8 cellular contexts compared by ENCODE assay signal in genomic region chr4:152591361-152591760, GRCh38.
DNase-seq lines count a peak whose midpoint lies in the region; TF ChIP-seq lines count a peak whose summit lies in the region.

No MANE protein-coding gene starts in this region.

- H3K79me2 ChIP-seq in parathyroid adenoma: no peaks in the 10 kb centered on the region

- H2AFZ ChIP-seq in parathyroid adenoma: peak overlapping the region; percentile 62

- no peak overlapping the region for H3K4me3 ChIP-seq in foreskin fibroblast (ENCODE audit: low read depth in 1 of 2, low read length in 2 of 2)
- no peak overlapping the region for H3K4me3 ChIP-seq in parathyroid adenoma (ENCODE audit: low read depth, low read length)

- H3K9me3 ChIP-seq in parathyroid adenoma (ENCODE audit: control insufficient read depth, low read length): no peaks in the 10 kb centered on the region

- no peaks in the 10 kb centered on the region for H3K27me3 ChIP-seq in parathyroid adenoma (ENCODE audit: control insufficient read depth, insufficient read depth, low read length)

- H3K9ac ChIP-seq in parathyroid adenoma: no peak overlapping the region

- DNase-seq in activated effector memory CD4-positive, alpha-beta T cell treated with anti-CD3 and anti-CD28 coated beads, Interleukin-2, amount 50 U/mL, for 16 hours: peak; percentile 70
- no peak for DNase-seq in activated effector memory CD4-positive, alpha-beta T cell treated with Interleukin-2 at 50 U/mL for 16 hours
- DNase-seq in activated CD8-positive, alpha-beta memory T cell treated with anti-CD3 and anti-CD28 coated beads, Interleukin-2, amount 50 U/mL, for 48 hours: peak; percentile 57
- DNase-seq in foreskin fibroblast: peak; percentile 14 to 50
- DNase-seq in Kasumi-1 (lab: John Stamatoyannopoulos, UW): no peak
- DNase-seq in amniotic stem cell (lab: John Stamatoyannopoulos, UW): no peak
- DNase-seq in HuH-7.5 (ENCODE audit: low spot score): no peak

- no peaks in the 10 kb centered on the region for H3K36me3 ChIP-seq in parathyroid adenoma (ENCODE audit: control insufficient read depth, insufficient read depth, low read length)

- no peaks in the 10 kb centered on the region for H3K4me1 ChIP-seq in parathyroid adenoma

- H3K27ac ChIP-seq in parathyroid adenoma: no peak overlapping the region

- H3K4me2 ChIP-seq in parathyroid adenoma (ENCODE audit: low read length): no peak overlapping the region

- TF ChIP-seq CTCF in foreskin fibroblast (IDR thresholded peaks at IDR 0.05; ENCODE audit: low read depth, low read length) (no peak), parathyroid adenoma (IDR thresholded peaks at IDR 0.05) (no peak)

Comparison
In these comparisons a context has a peak if more than half of its experiments do, and no peak if none do; other contexts are left out.
1. DNase-seq: peak in activated effector memory CD4-positive, alpha-beta T cell treated with anti-CD3 and anti-CD28 coated beads, Interleukin-2, amount 50 U/mL, for 16 hours (single experiment), activated CD8-positive, alpha-beta memory T cell treated with anti-CD3 and anti-CD28 coated beads, Interleukin-2, amount 50 U/mL, for 48 hours (single experiment) and foreskin fibroblast (2 of 2); none in activated effector memory CD4-positive, alpha-beta T cell treated with Interleukin-2 at 50 U/mL for 16 hours (single experiment), Kasumi-1 (0 of 2), amniotic stem cell (single experiment) and HuH-7.5 (single experiment).